12 cellular contexts compared by ENCODE assay signal in the genomic region with DNA sequence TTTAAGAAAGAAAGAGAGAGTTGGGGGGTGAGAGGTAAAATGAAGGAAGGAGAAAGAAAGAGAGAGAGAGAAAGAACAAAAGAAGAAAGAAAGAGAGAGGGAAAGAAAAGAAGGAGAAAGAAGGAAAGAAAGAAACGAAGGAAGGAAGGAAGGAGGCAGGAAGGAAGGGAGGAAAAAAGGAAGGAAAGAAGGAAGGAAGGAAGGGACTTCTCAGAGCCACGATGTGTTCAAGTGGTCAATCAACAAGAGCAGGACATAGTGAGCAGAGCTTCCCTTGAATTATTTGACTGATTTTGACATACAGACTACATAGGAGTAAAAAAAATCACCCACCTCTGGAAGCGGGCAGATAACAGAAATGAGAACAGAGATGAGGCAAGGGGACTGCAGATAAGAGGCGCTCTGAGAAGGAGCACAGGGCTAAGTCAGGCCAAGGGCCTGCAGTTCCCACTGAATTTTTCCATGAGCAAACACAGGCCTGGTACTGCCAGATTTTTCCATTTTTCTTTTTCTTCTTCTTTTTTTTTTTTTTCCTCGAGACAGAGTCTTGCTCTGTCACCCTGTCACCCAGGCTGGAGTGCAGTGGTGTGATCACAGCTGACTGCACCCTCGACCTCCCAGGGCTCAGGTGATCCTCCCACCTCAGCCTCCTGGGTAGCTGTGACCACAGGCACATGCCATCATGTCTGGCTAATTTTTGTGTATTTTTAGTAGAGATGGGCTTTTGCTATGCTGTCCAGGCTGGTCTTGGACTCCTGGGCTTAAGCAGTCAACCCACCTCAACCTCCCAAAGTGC.
DNase-seq lines count a peak whose midpoint lies in the region; ATAC-seq and TF ChIP-seq lines count a peak whose summit lies in the region.
"Had no signal": no experiment of that assay in that cellular context is flagged by ENCODE, and none has a peak within 500 bp of the region (broad histone marks: within the 10 kb centered on the region; RNA-seq: fewer than 3 reads in every experiment).

No MANE protein-coding gene starts in this region.

- H3K4me1 ChIP-seq in Panc1 (ENCODE audit: control insufficient read depth, insufficient read depth, low read length) (peaks cover 34% of the 10 kb centered on the region), esophagus squamous epithelium (peaks cover 10 to 39% (median 32%) of the 10 kb centered on the region in 3 donors), lower lobe of right lung (peaks cover 21% of the 10 kb centered on the region), thyroid gland (peaks cover 0 to 27% of the 10 kb centered on the region in 2 donors)

- DNase-seq in Panc1 (ENCODE audit: low read depth, low spot score) (no peak), esophagus squamous epithelium (lab: John Stamatoyannopoulos, UW) (no peak), lower lobe of right lung (no peak), thyroid gland (no peak), NCI-H1048 (lab: John Stamatoyannopoulos, UW) (no peak), NCI-H2081 treated with DMSO at 0.1 percent for 48 hours (lab: John Stamatoyannopoulos, UW) (no peak)
- DNase-seq: activated CD4-positive, alpha-beta memory T cell treated with anti-CD3 and anti-CD28 coated beads for 36 hours; activated naive CD4-positive, alpha-beta T cell treated with Interleukin-2 at 50 U/mL for 16 hours; cortex of kidney; naive B cell had no signal

- H3K27me3 ChIP-seq in Panc1 (ENCODE audit: control insufficient read depth, insufficient read depth, low read length), result no peaks in the 10 kb centered on the region
- no peaks in the 10 kb centered on the region for H3K27me3 ChIP-seq in esophagus squamous epithelium
- H3K27me3 ChIP-seq in lower lobe of right lung (ENCODE audit: low read depth), result no peaks in the 10 kb centered on the region
- no peaks in the 10 kb centered on the region for H3K27me3 ChIP-seq in thyroid gland

- CTCF ChIA-PET in Panc1 (lab: Charles Lee), result no interaction called here

- H3K36me3 ChIP-seq in Panc1 (ENCODE audit: control insufficient read depth, insufficient read depth, low read length) (no peaks in the 10 kb centered on the region), esophagus squamous epithelium (no peaks in the 10 kb centered on the region), lower lobe of right lung (no peaks in the 10 kb centered on the region), thyroid gland (no peaks in the 10 kb centered on the region)

- no TSS peak for BruUV-seq in Panc1 (replicated peaks; lab: Mats Ljungman, UMichigan)

- intact Hi-C loops in Panc1 (cut with micrococcal nuclease; ENCODE audit: unreplicated experiment), result no loop called here
- intact Hi-C loops in esophagus squamous epithelium (cut with DNase I), result no loop called here
- intact Hi-C loops in lower lobe of right lung (cut with DNase I), result no loop called here
- intact Hi-C loops in thyroid gland (cut with DNase I), result no loop called here

- TF ChIP-seq POLR2A in esophagus squamous epithelium (IDR thresholded peaks at IDR 0.05) (no peak), thyroid gland (IDR thresholded peaks at IDR 0.05) (no peak), GM18505 (IDR thresholded peaks at IDR 0.05; ENCODE audit: borderline replicate concordance, extremely low read depth, insufficient read depth, insufficient read length) (no peak)

- WGBS in esophagus squamous epithelium, 2 donors, result 63 to 64% methylated on average over 6 of the region's 6 CpGs
- WGBS in thyroid gland, 2 donors, result 67 to 70% methylated on average over 6 of the region's 6 CpGs

- POLR2A ChIA-PET in Panc1 (lab: Charles Lee), result no interaction called here

- H3K4me3 ChIP-seq in Panc1 (ENCODE audit: low read depth in 2 of 2, low read length in 2 of 2) (no peak overlapping the region), esophagus squamous epithelium (no peak overlapping the region), lower lobe of right lung (no peak overlapping the region), thyroid gland (replicated peaks in 1 of 3) (no peak overlapping the region)

- TF ChIP-seq CTCF in Panc1 (IDR thresholded peaks at IDR 0.05), result no peak
- TF ChIP-seq CTCF in esophagus squamous epithelium (IDR thresholded peaks at IDR 0.05), result no peak
- no peak for TF ChIP-seq CTCF in lower lobe of right lung (IDR thresholded peaks at IDR 0.05)
- TF ChIP-seq CTCF in thyroid gland (IDR thresholded peaks at IDR 0.05), result no peak

- H3K9me3 ChIP-seq in Panc1 (ENCODE audit: control insufficient read depth, insufficient read depth, low read depth, low read length) (no peaks in the 10 kb centered on the region), esophagus squamous epithelium (no peaks in the 10 kb centered on the region), lower lobe of right lung (no peaks in the 10 kb centered on the region), thyroid gland (no peaks in the 10 kb centered on the region)

- H3K27ac ChIP-seq in Panc1 (ENCODE audit: low read length) (peak overlapping the region; percentile 77), esophagus squamous epithelium (peak overlapping the region; percentile 63 to 83 (median 74)), lower lobe of right lung (peak overlapping the region; percentile 67), thyroid gland (peak overlapping the region; percentile 1 to 63 (median 56))

- no peak for ATAC-seq in Panc1
- ATAC-seq in lower lobe of right lung, result no peak
- ATAC-seq in GM18505 (IDR thresholded peaks at IDR 0.05; ENCODE audit: unreplicated experiment), result no peak
- ATAC-seq in GM19351 (IDR thresholded peaks at IDR 0.05; ENCODE audit: unreplicated experiment), result no peak

- in situ Hi-C loops in Panc1 (cut with HindIII; ENCODE audit: low pct_unique_long_range_greater_than_20kb, low sequenced_read_pairs), result no loop called here
